In genomic region chr21:41879190-41879998, GRCh38 we compare ENCODE assay signal across 1 cellular context.
A peak's percentile ranks its signal among the peaks of the same experiment; 100 is the strongest.
TF ChIP-seq lines count a peak whose summit lies in the region.

Gene PRDM15, minus strand, starts transcription at chr21:41879344. Its CDS starts 18,981 bp downstream, at chr21:41860363.

TF ChIP-seq in HepG2, 621 proteins besides CTCF, POLR2A, EP300 and RAD21 (continued from another document and continues in another):
- TF ChIP-seq CSRNP2 (CRISPR knock-in tag; conservative IDR thresholded peaks at IDR 0.05; ENCODE audit: low read depth), result no peak
- no peak for TF ChIP-seq THAP8 (CRISPR knock-in tag; IDR thresholded peaks at IDR 0.05; ENCODE audit: borderline replicate concordance)
- TF ChIP-seq HES4 (CRISPR knock-in tag; IDR thresholded peaks at IDR 0.05; ENCODE audit: borderline replicate concordance), result peak; percentile 58; the same call in 1 of the 2 replicates
- peak; percentile 46; the same call in 1 of the 2 replicates for TF ChIP-seq MAX (IDR thresholded peaks at IDR 0.05)
- no peak for TF ChIP-seq ZNF343 (CRISPR knock-in tag; IDR thresholded peaks at IDR 0.05)
- TF ChIP-seq ZBTB1 (CRISPR knock-in tag; IDR thresholded peaks at IDR 0.05; ENCODE audit: borderline replicate concordance), result no peak
- TF ChIP-seq ETV6 (CRISPR knock-in tag; conservative IDR thresholded peaks at IDR 0.05), result no peak
- TF ChIP-seq THAP11 (CRISPR knock-in tag; IDR thresholded peaks at IDR 0.05), result peak; percentile 95
- 0 out of 2 replicates have a peak, but pooled peaks have one; percentile 28 for TF ChIP-seq ZNF124 (CRISPR knock-in tag; IDR thresholded peaks at IDR 0.05)
- 0 out of 2 replicates have a peak, but pooled peaks have one; percentile 49 for TF ChIP-seq ZNF784 (CRISPR knock-in tag; IDR thresholded peaks at IDR 0.05; ENCODE audit: borderline replicate concordance)
- peak; percentile 50; the same call in 1 of the 2 replicates for TF ChIP-seq SALL1 (CRISPR knock-in tag; IDR thresholded peaks at IDR 0.05)
- TF ChIP-seq SAFB2 (CRISPR knock-in tag; IDR thresholded peaks at IDR 0.05; ENCODE audit: borderline replicate concordance, low read depth), result no peak
- TF ChIP-seq JUNB (CRISPR knock-in tag; IDR thresholded peaks at IDR 0.05; ENCODE audit: borderline replicate concordance), result no peak
- no peak for TF ChIP-seq CEBPG (CRISPR knock-in tag; IDR thresholded peaks at IDR 0.05)
- TF ChIP-seq ZFY (CRISPR knock-in tag; IDR thresholded peaks at IDR 0.05), result peak; percentile 90
- TF ChIP-seq AHR (CRISPR knock-in tag; IDR thresholded peaks at IDR 0.05), result no peak
- TF ChIP-seq ZNF609 (CRISPR knock-in tag; IDR thresholded peaks at IDR 0.05; ENCODE audit: borderline replicate concordance), result no peak
- TF ChIP-seq NBN (conservative IDR thresholded peaks at IDR 0.05), result no peak
- TF ChIP-seq MED13 (CRISPR knock-in tag; IDR thresholded peaks at IDR 0.05), result 0 out of 2 replicates have a peak, but pooled peaks have one; percentile 17
- no peak for TF ChIP-seq ZBTB26 (CRISPR knock-in tag; IDR thresholded peaks at IDR 0.05; ENCODE audit: borderline replicate concordance)
- TF ChIP-seq MEIS1 (CRISPR knock-in tag; IDR thresholded peaks at IDR 0.05; ENCODE audit: borderline replicate concordance), result no peak
- no peak for TF ChIP-seq NKX3-1 (CRISPR knock-in tag; IDR thresholded peaks at IDR 0.05)
- TF ChIP-seq MTA1 (CRISPR knock-in tag; IDR thresholded peaks at IDR 0.05; ENCODE audit: borderline replicate concordance), result 0 out of 2 replicates have a peak, but pooled peaks have one; percentile 39
- TF ChIP-seq ONECUT2 (CRISPR knock-in tag; IDR thresholded peaks at IDR 0.05), result no peak
- TF ChIP-seq SALL2 (CRISPR knock-in tag; IDR thresholded peaks at IDR 0.05), result no peak
- no peak for TF ChIP-seq HIVEP1 (CRISPR knock-in tag; IDR thresholded peaks at IDR 0.05)
- 0 out of 2 replicates have a peak, but pooled peaks have one; percentile 37 for TF ChIP-seq HDAC1 (CRISPR knock-in tag; IDR thresholded peaks at IDR 0.05)
- TF ChIP-seq ZNF160 (CRISPR knock-in tag; IDR thresholded peaks at IDR 0.05), result no peak
- TF ChIP-seq, protein P1, sequence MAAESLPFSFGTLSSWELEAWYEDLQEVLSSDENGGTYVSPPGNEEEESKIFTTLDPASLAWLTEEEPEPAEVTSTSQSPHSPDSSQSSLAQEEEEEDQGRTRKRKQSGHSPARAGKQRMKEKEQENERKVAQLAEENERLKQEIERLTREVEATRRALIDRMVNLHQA (CRISPR knock-in tag; IDR thresholded peaks at IDR 0.05), result no peak
- TF ChIP-seq ZNF816 (CRISPR knock-in tag; IDR thresholded peaks at IDR 0.05; ENCODE audit: borderline replicate concordance), result 0 out of 2 replicates have a peak, but pooled peaks have one; percentile 6
- TF ChIP-seq ZNF510 (CRISPR knock-in tag; IDR thresholded peaks at IDR 0.05; ENCODE audit: low read depth), result no peak
- TF ChIP-seq ARNT2 (CRISPR knock-in tag; IDR thresholded peaks at IDR 0.05; ENCODE audit: low read depth), result 0 out of 2 replicates have a peak, but pooled peaks have one; percentile 30
- TF ChIP-seq ZNF224 (CRISPR knock-in tag; IDR thresholded peaks at IDR 0.05), result no peak
- TF ChIP-seq ZBTB42 (CRISPR knock-in tag; IDR thresholded peaks at IDR 0.05), result no peak
- no peak for TF ChIP-seq KDM5A (IDR thresholded peaks at IDR 0.05; ENCODE audit: borderline replicate concordance, low read length)
- TF ChIP-seq PITX1 (CRISPR knock-in tag; IDR thresholded peaks at IDR 0.05), result peak; percentile 47; the same call in 1 of the 2 replicates
- no peak for TF ChIP-seq HNRNPH1 (optimal IDR thresholded peaks at IDR 0.05; ENCODE audit: low read depth, low read length)
- peak; percentile 9; the same call in 1 of the 2 replicates for TF ChIP-seq HOXA3 (CRISPR knock-in tag; IDR thresholded peaks at IDR 0.05)
- no peak for TF ChIP-seq ZNF737 (CRISPR knock-in tag; IDR thresholded peaks at IDR 0.05; ENCODE audit: borderline replicate concordance)
- TF ChIP-seq, protein P2, sequence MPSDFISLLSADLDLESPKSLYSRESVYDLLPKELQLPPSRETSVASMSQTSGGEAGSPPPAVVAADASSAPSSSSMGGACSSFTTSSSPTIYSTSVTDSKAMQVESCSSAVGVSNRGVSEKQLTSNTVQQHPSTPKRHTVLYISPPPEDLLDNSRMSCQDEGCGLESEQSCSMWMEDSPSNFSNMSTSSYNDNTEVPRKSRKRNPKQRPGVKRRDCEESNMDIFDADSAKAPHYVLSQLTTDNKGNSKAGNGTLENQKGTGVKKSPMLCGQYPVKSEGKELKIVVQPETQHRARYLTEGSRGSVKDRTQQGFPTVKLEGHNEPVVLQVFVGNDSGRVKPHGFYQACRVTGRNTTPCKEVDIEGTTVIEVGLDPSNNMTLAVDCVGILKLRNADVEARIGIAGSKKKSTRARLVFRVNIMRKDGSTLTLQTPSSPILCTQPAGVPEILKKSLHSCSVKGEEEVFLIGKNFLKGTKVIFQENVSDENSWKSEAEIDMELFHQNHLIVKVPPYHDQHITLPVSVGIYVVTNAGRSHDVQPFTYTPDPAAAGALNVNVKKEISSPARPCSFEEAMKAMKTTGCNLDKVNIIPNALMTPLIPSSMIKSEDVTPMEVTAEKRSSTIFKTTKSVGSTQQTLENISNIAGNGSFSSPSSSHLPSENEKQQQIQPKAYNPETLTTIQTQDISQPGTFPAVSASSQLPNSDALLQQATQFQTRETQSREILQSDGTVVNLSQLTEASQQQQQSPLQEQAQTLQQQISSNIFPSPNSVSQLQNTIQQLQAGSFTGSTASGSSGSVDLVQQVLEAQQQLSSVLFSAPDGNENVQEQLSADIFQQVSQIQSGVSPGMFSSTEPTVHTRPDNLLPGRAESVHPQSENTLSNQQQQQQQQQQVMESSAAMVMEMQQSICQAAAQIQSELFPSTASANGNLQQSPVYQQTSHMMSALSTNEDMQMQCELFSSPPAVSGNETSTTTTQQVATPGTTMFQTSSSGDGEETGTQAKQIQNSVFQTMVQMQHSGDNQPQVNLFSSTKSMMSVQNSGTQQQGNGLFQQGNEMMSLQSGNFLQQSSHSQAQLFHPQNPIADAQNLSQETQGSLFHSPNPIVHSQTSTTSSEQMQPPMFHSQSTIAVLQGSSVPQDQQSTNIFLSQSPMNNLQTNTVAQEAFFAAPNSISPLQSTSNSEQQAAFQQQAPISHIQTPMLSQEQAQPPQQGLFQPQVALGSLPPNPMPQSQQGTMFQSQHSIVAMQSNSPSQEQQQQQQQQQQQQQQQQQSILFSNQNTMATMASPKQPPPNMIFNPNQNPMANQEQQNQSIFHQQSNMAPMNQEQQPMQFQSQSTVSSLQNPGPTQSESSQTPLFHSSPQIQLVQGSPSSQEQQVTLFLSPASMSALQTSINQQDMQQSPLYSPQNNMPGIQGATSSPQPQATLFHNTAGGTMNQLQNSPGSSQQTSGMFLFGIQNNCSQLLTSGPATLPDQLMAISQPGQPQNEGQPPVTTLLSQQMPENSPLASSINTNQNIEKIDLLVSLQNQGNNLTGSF (CRISPR knock-in tag; IDR thresholded peaks at IDR 0.05), result no peak
- TF ChIP-seq E2F5 (CRISPR knock-in tag; conservative IDR thresholded peaks at IDR 0.05), result no peak
- TF ChIP-seq ZFYVE20 (CRISPR knock-in tag; IDR thresholded peaks at IDR 0.05; ENCODE audit: borderline replicate concordance, low read depth), result no peak
- TF ChIP-seq RBFOX2 (IDR thresholded peaks at IDR 0.05; ENCODE audit: low read depth, low read length), result peak; percentile 73
- no peak for TF ChIP-seq SETDB1 (CRISPR knock-in tag; IDR thresholded peaks at IDR 0.05; ENCODE audit: borderline replicate concordance)
- no peak for TF ChIP-seq POGZ (CRISPR knock-in tag; IDR thresholded peaks at IDR 0.05)
- no peak for TF ChIP-seq CHD4 (IDR thresholded peaks at IDR 0.05; ENCODE audit: borderline replicate concordance, low read length)
- peak; percentile 35; the same call in 1 of the 2 replicates for TF ChIP-seq SAP130 (CRISPR knock-in tag; IDR thresholded peaks at IDR 0.05; ENCODE audit: low read depth)
- no peak for TF ChIP-seq ZNF672 (CRISPR knock-in tag; IDR thresholded peaks at IDR 0.05)
- TF ChIP-seq HNRNPUL1 (IDR thresholded peaks at IDR 0.05; ENCODE audit: low read depth, low read length), result no peak
- TF ChIP-seq ZNF501 (CRISPR knock-in tag; IDR thresholded peaks at IDR 0.05), result no peak
- no peak for TF ChIP-seq ZNF670 (CRISPR knock-in tag; IDR thresholded peaks at IDR 0.05; ENCODE audit: borderline replicate concordance)
- TF ChIP-seq KDM2A (CRISPR knock-in tag; IDR thresholded peaks at IDR 0.05; ENCODE audit: borderline replicate concordance, low read depth), result peak; percentile 48; the same call in 1 of the 2 replicates
- TF ChIP-seq ZNF713 (CRISPR knock-in tag; IDR thresholded peaks at IDR 0.05), result no peak
- TF ChIP-seq MTF2 (CRISPR knock-in tag; IDR thresholded peaks at IDR 0.05; ENCODE audit: borderline replicate concordance), result no peak
- TF ChIP-seq, protein P3, sequence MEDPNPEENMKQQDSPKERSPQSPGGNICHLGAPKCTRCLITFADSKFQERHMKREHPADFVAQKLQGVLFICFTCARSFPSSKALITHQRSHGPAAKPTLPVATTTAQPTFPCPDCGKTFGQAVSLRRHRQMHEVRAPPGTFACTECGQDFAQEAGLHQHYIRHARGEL (CRISPR knock-in tag; IDR thresholded peaks at IDR 0.05), result no peak
